In genomic region chr11:115817844-115818565, GRCh38 we compare ENCODE assay signal across 20 cellular contexts.
DNase-seq lines count a peak whose midpoint lies in the region; ATAC-seq, FAIRE-seq and TF ChIP-seq lines count a peak whose summit lies in the region.
"Had no signal": no experiment of that assay in that cellular context is flagged by ENCODE, and none has a peak within 500 bp of the region (broad histone marks: within the 10 kb centered on the region; RNA-seq: fewer than 3 reads in every experiment).

No MANE protein-coding gene starts in this region.

- no peaks in the 10 kb centered on the region for H3K27me3 ChIP-seq in H9 (ENCODE audit: insufficient read depth, low read length)
- H3K27me3 ChIP-seq in IMR-90 (ENCODE audit: control insufficient read depth, insufficient read depth, low read length) = no peaks in the 10 kb centered on the region
- H3K27me3 ChIP-seq in H1 (replicated peaks in 1 of 4; ENCODE audit: control insufficient read depth in 3 of 4, extremely low read depth in 1 of 4, insufficient read depth in 3 of 4, low read length in 3 of 4) = no peaks in the 10 kb centered on the region

- no peak overlapping the region for H3K9ac ChIP-seq in H9 (ENCODE audit: extremely low read depth, insufficient read length, low read length)
- H3K9ac ChIP-seq in IMR-90 (ENCODE audit: low read depth, low read length) = no peak overlapping the region
- no peak overlapping the region for H3K9ac ChIP-seq in H1 (replicated peaks in 1 of 4; ENCODE audit: extremely low read depth in 1 of 4, low read depth in 3 of 4, low read length in 3 of 4)
- H3K9ac ChIP-seq: GM23248 had no signal

- H4K91ac ChIP-seq in H9 (ENCODE audit: insufficient read length, low read depth, low read length) = no peak overlapping the region
- peak overlapping the region; percentile 25; the same call in 1 of the 2 replicates for H4K91ac ChIP-seq in IMR-90 (ENCODE audit: insufficient read depth, low read depth, low read length)
- H4K91ac ChIP-seq in H1 (replicated peaks; ENCODE audit: insufficient read length, low read length) = no peak overlapping the region

- H2BK5ac ChIP-seq in H9 (ENCODE audit: insufficient read length, low read length) (no peak overlapping the region), IMR-90 (ENCODE audit: low read depth, low read length, poor library complexity, severe bottlenecking) (no peak overlapping the region), H1 (ENCODE audit: low read depth, low read length) (no peak overlapping the region; the same call in 1 of the 2 replicates)

- TF ChIP-seq CTCF in H9 (conservative IDR thresholded peaks at IDR 0.05) = no peak
- no peak for TF ChIP-seq CTCF in IMR-90 (conservative IDR thresholded peaks at IDR 0.05; ENCODE audit: low read depth, low read length)
- no peak for TF ChIP-seq CTCF in H1 (IDR thresholded peaks at IDR 0.05; ENCODE audit: control extremely low read depth in 1 of 3, insufficient read depth in 1 of 3, low read depth in 1 of 3, low read length in 3 of 3)

- no peaks in the 10 kb centered on the region for H3K9me1 ChIP-seq in IMR-90 (ENCODE audit: insufficient read depth, low read length)

- H2BK120ac ChIP-seq in H9 (ENCODE audit: low read depth, low read length, poor library complexity, severe bottlenecking) = no peak overlapping the region
- H2BK120ac ChIP-seq in IMR-90 (ENCODE audit: low read depth, low read length) = peak overlapping the region; percentile 93
- H2BK120ac ChIP-seq in H1 (replicated peaks; ENCODE audit: low read depth, low read length) = no peak overlapping the region

- H4K20me1 ChIP-seq in H9 (ENCODE audit: control insufficient read depth, insufficient read depth, insufficient read length) (no peaks in the 10 kb centered on the region), IMR-90 (ENCODE audit: insufficient read depth, low read length) (no peaks in the 10 kb centered on the region), H1 (replicated peaks in 1 of 2; ENCODE audit: control insufficient read depth in 1 of 2, insufficient read depth in 2 of 2, low read length in 2 of 2) (no peaks in the 10 kb centered on the region)

- H3K4me1 Mint-ChIP-seq in H9 = peaks cover 16% of the 10 kb centered on the region in 2 experiments
- H3K4me1 Mint-ChIP-seq: B cell had no signal

- no peaks in the 10 kb centered on the region for H3K36me3 ChIP-seq in IMR-90 (ENCODE audit: control insufficient read depth, insufficient read depth, low read length)
- no peaks in the 10 kb centered on the region for H3K36me3 ChIP-seq in H1 (ENCODE audit: control insufficient read depth in 2 of 4, insufficient read depth in 4 of 4, low read length in 3 of 4)

- TF ChIP-seq POLR2A in IMR-90 (IDR thresholded peaks at IDR 0.05; ENCODE audit: low read depth, low read length) = no peak
- TF ChIP-seq POLR2A in H1 (IDR thresholded peaks at IDR 0.05; ENCODE audit: control extremely low read depth in 1 of 2, low read depth in 2 of 2, low read length in 2 of 2) = no peak

- no peak overlapping the region for H4K5ac ChIP-seq in H9 (ENCODE audit: insufficient read length, low read depth, low read length)
- no peak overlapping the region; the same call in 1 of the 2 replicates for H4K5ac ChIP-seq in IMR-90 (ENCODE audit: low read depth, low read length)
- no peak overlapping the region for H4K5ac ChIP-seq in H1 (ENCODE audit: insufficient read length, low read depth, low read length)

- peaks cover 6 to 34% (median 18%) of the 10 kb centered on the region in 3 experiments for H3K36me3 Mint-ChIP-seq in H9 (ENCODE audit: insufficient read depth in 1 of 3, low read depth in 3 of 3)

- in situ Hi-C loops in IMR-90 (cut with MboI; ENCODE audit: low sequenced_read_pairs) = no loop called here

- H3K9me3 ChIP-seq in H9 (ENCODE audit: control insufficient read depth, low read depth, low read length) = no peaks in the 10 kb centered on the region
- H3K9me3 ChIP-seq in IMR-90 (ENCODE audit: control insufficient read depth, insufficient read depth, low read length) = peaks cover 3% of the 10 kb centered on the region
- H3K9me3 ChIP-seq in H1 (ENCODE audit: insufficient read depth in 2 of 2, low read depth in 1 of 2, low read length in 1 of 2) = peaks cover 3 to 8% of the 10 kb centered on the region in 2 experiments; a peak in 3 of 4 replicates
- H3K9me3 ChIP-seq: A549 had no signal

- H3K4me1 ChIP-seq in H9 (ENCODE audit: insufficient read depth, low read length) = peaks cover 9% of the 10 kb centered on the region
- H3K4me1 ChIP-seq in IMR-90 (ENCODE audit: control insufficient read depth, insufficient read depth, low read length) = peaks cover 5% of the 10 kb centered on the region; the same call in 1 of the 2 replicates
- peaks cover 2 to 8% (median 6%) of the 10 kb centered on the region in 4 experiments for H3K4me1 ChIP-seq in H1 (replicated peaks in 1 of 4; ENCODE audit: control insufficient read depth in 3 of 4, insufficient read depth in 4 of 4, low read length in 3 of 4)
- H3K4me1 ChIP-seq: A549 had no signal

- H3K56ac ChIP-seq in H9 (ENCODE audit: insufficient read length, low read depth, low read length) = no peak overlapping the region
- no peak overlapping the region for H3K56ac ChIP-seq in IMR-90 (ENCODE audit: extremely low read depth, insufficient read depth, low read length)
- no peak overlapping the region for H3K56ac ChIP-seq in H1 (replicated peaks; ENCODE audit: insufficient read length, low read depth, low read length)

- no peak overlapping the region; a peak in 2 of 7 replicates for H3K27ac Mint-ChIP-seq in H9
- H3K27ac Mint-ChIP-seq: B cell; CD4-positive, alpha-beta T cell had no signal

- no peak overlapping the region for H2BK12ac ChIP-seq in H9 (ENCODE audit: insufficient read length, low read depth, low read length)
- no peak overlapping the region for H2BK12ac ChIP-seq in H1 (ENCODE audit: low read depth, low read length)

- TF ChIP-seq EP300 in H1 (IDR thresholded peaks at IDR 0.05; ENCODE audit: borderline replicate concordance in 1 of 2, low read depth in 2 of 2, low read length in 2 of 2) = no peak

- H3K4me3 Mint-ChIP-seq in H9 = peak overlapping the region; percentile 10 to 46; a peak in 3 of 5 replicates
- H3K4me3 Mint-ChIP-seq: B cell; CD4-positive, alpha-beta T cell had no signal

- H2AK5ac ChIP-seq in H9 (ENCODE audit: insufficient read length, low read length) (no peak overlapping the region), IMR-90 (ENCODE audit: low read depth, low read length) (no peak overlapping the region; the same call in 1 of the 2 replicates), H1 (ENCODE audit: low read depth, low read length) (no peak overlapping the region)

- no peak overlapping the region for H2AK9ac ChIP-seq in IMR-90 (replicated peaks; ENCODE audit: low read depth, low read length, poor library complexity)

- no peaks in the 10 kb centered on the region for H3K23me2 ChIP-seq in H9 (ENCODE audit: insufficient read length, low read depth, low read length, poor library complexity, severe bottlenecking)
- H3K23me2 ChIP-seq in H1 (ENCODE audit: low read depth, low read length) = peaks cover 2% of the 10 kb centered on the region; the same call in 1 of the 2 replicates

- no peak for DNase-seq in H9
- no peak for DNase-seq in IMR-90
- no peak for DNase-seq in H1 (ENCODE audit: low read depth in 1 of 2, low spot score in 2 of 2)
- DNase-seq in iPS-NIHi11 (ENCODE audit: low spot score) = peak; percentile 44
- no peak for DNase-seq in activated CD4-positive, alpha-beta T cell treated with anti-CD3 and anti-CD28 coated beads, Interleukin-2, amount 50 U/mL, for 48 hours
- DNase-seq: C1 segment of cervical spinal cord; Calu3; CD4-positive, alpha-beta T cell; DMS 273 treated with DMSO at 0.1 percent for 48 hours; GM23248; Kasumi-1; KBM-7 had no signal

- peaks cover 32 to 36% of the 10 kb centered on the region in 2 experiments for H3K9me3 Mint-ChIP-seq in H9

- no TSS peak for BruUV-seq in IMR-90 (replicated peaks; lab: Mats Ljungman, UMichigan)

- H2AFZ ChIP-seq in H9 (ENCODE audit: low read length) = no peak overlapping the region
- H2AFZ ChIP-seq in IMR-90 (replicated peaks; ENCODE audit: low read length, poor library complexity) = no peak overlapping the region
- H2AFZ ChIP-seq in H1 (ENCODE audit: low read length) = no peak overlapping the region
- H2AFZ ChIP-seq: GM23248 had no signal

- H3K18ac ChIP-seq in H9 (ENCODE audit: insufficient read length, low read depth, low read length) (no peak overlapping the region), IMR-90 (ENCODE audit: low read depth, low read length) (peak overlapping the region; percentile 85; the same call in 1 of the 2 replicates), H1 (ENCODE audit: extremely low read depth, low read length) (no peak overlapping the region)

- H3K23ac ChIP-seq in H9 (ENCODE audit: insufficient read length, low read depth, low read length) (no peak overlapping the region), IMR-90 (ENCODE audit: low read depth, low read length) (no peak overlapping the region), H1 (ENCODE audit: insufficient read length) (no peak overlapping the region)

- H3K4me2 ChIP-seq in H9 (ENCODE audit: insufficient read depth, insufficient read length, low read length) (peak overlapping the region; percentile 26), IMR-90 (ENCODE audit: low read depth, low read length) (no peak overlapping the region), H1 (ENCODE audit: insufficient read depth in 1 of 2, low read depth in 2 of 2, low read length in 2 of 2) (peak overlapping the region; percentile 57 to 69)
- H3K4me2 ChIP-seq: A549 had no signal

- H3K27ac ChIP-seq in H9 (ENCODE audit: insufficient read length, low read depth, low read length) (no peak overlapping the region), IMR-90 (ENCODE audit: insufficient read depth, low read length) (peak overlapping the region; percentile 91; the same call in 1 of the 2 replicates), H1 (ENCODE audit: low read depth, low read length) (no peak overlapping the region)
- H3K27ac ChIP-seq: A549, GM23248 had no signal

- POLR2A ChIA-PET in IMR-90 (lab: Charles Lee; ENCODE audit: unreplicated experiment) (no interaction called here), H1 (lab: Charles Lee; ENCODE audit: partially characterized antibody) (interaction anchor here (1.1 kb wide), 1 partner anchor 86 kb away, joined by 3 read pairs; no protein-coding TSS in a partner anchor)

- H4K8ac ChIP-seq in H9 (replicated peaks; ENCODE audit: insufficient read length, low read depth, low read length) (no peak overlapping the region), IMR-90 (ENCODE audit: low read depth in 2 of 2, low read length in 2 of 2) (peak overlapping the region; percentile 43 to 49; a peak in 2 of 4 replicates), H1 (ENCODE audit: extremely low read depth, insufficient read depth, low read length) (no peak overlapping the region)

- TF ChIP-seq RAD21 in IMR-90 (IDR thresholded peaks at IDR 0.05; ENCODE audit: low read length) (no peak), H1 (IDR thresholded peaks at IDR 0.05 in 1 of 2, conservative IDR thresholded peaks at IDR 0.05 in 1 of 2; ENCODE audit: low read depth in 2 of 2, low read length in 2 of 2) (no peak)

- no peak overlapping the region for H2BK15ac ChIP-seq in H9 (ENCODE audit: low read depth, low read length)
- H2BK15ac ChIP-seq in IMR-90 (ENCODE audit: low read depth, low read length) = 0 out of 3 replicates have a peak overlapping the region, but pooled peaks have one; percentile 76
- no peak overlapping the region for H2BK15ac ChIP-seq in H1 (ENCODE audit: low read length)

- H3K4me3 ChIP-seq in IMR-90 (ENCODE audit: insufficient read depth, low read depth, low read length) = no peak overlapping the region
- peak overlapping the region in 2 of 4 experiments; percentile 2 to 21; a peak in 1 of 8 replicates for H3K4me3 ChIP-seq in H1 (ENCODE audit: extremely low read depth in 1 of 4, insufficient read depth in 2 of 4, low read depth in 3 of 4, low read length in 4 of 4)
- H3K4me3 ChIP-seq: A549, GM12878, GM23248 had no signal

- H3K79me1 ChIP-seq in H9 (ENCODE audit: insufficient read depth, low read depth, low read length, poor library complexity, severe bottlenecking) (no peaks in the 10 kb centered on the region), IMR-90 (ENCODE audit: low read depth in 1 of 2, low read length in 2 of 2) (no peaks in the 10 kb centered on the region), H1 (ENCODE audit: low read depth, low read length) (no peaks in the 10 kb centered on the region)

- WGBS in H9 (ENCODE audit: extremely low coverage, insufficient read length, low lambda C conversion rate) = no CpG with 5 or more reads among the region's 6 CpGs
- no CpG with 5 or more reads among the region's 6 CpGs for WGBS in IMR-90 (ENCODE audit: extremely low coverage in 2 of 2, insufficient read length in 1 of 2), 2 experiments
- 37% methylated on average over 6 of the region's 6 CpGs; no CpG with 5 or more reads in 1 of the 2 experiments for WGBS in H1 (ENCODE audit: extremely low coverage in 1 of 2, insufficient coverage in 1 of 2, insufficient read length in 1 of 2, insufficient replicate concordance in 2 of 2, low coverage in 1 of 2, low lambda C conversion rate in 2 of 2, missing lambda C conversion rate in 1 of 2), 2 experiments

- dilution Hi-C loops in IMR-90 (cut with HindIII; ENCODE audit: low sequenced_read_pairs, unreplicated experiment) = no loop called here

- no peak for FAIRE-seq in H1 (lab: Jason Lieb, UNC)
- FAIRE-seq: A549, GM12878, GM18507, HTR-8/SVneo had no signal

- intact Hi-C loops in IMR-90 (cut with micrococcal nuclease) = no loop called here

- H2BK20ac ChIP-seq in H9 (ENCODE audit: low read depth, low read length, poor library complexity, severe bottlenecking) (no peak overlapping the region), IMR-90 (ENCODE audit: low read depth, low read length) (peak overlapping the region; percentile 89), H1 (ENCODE audit: low read length) (no peak overlapping the region)

- ATAC-seq in IMR-90 (ENCODE audit: low read depth) (no peak), HG02884 (IDR thresholded peaks at IDR 0.05; ENCODE audit: unreplicated experiment) (no peak), GM21825 (IDR thresholded peaks at IDR 0.05; ENCODE audit: unreplicated experiment) (no peak)
- ATAC-seq: A549, GM12878, HCT116 had no signal

- peaks cover 2% of the 10 kb centered on the region for H3K27me3 Mint-ChIP-seq in H9 (ENCODE audit: low read depth)
- H3K27me3 Mint-ChIP-seq: B cell; CD4-positive, alpha-beta T cell had no signal

- H3T11ph ChIP-seq in H9 (ENCODE audit: low read length) = peak overlapping the region; percentile 61

- H3K14ac ChIP-seq in H9 (ENCODE audit: insufficient read depth, low read length) (no peak overlapping the region), IMR-90 (replicated peaks; ENCODE audit: low read depth, low read length) (no peak overlapping the region), H1 (ENCODE audit: insufficient read length) (no peak overlapping the region)

- CTCF ChIA-PET in IMR-90 (lab: Yijun Ruan, JAX) (interaction anchor here (0.6 kb wide), 1 partner anchor 12 kb away, joined by 3 read pairs; no protein-coding TSS in a partner anchor), H1 (lab: Charles Lee; ENCODE audit: partially characterized antibody) (interaction anchor here (0.6 to 1.7 kb wide), 6 partner anchors 52 to 595 kb away, joined by 3 to 6 read pairs (median 4); no protein-coding TSS in a partner anchor)

- H3K4ac ChIP-seq in H9 (ENCODE audit: low read depth, low read length) (no peak overlapping the region), IMR-90 (ENCODE audit: low read depth, low read length) (peak overlapping the region; percentile 91), H1 (replicated peaks; ENCODE audit: insufficient read length, low read depth, low read length) (no peak overlapping the region)

- no peaks in the 10 kb centered on the region for H3K79me2 ChIP-seq in H9 (ENCODE audit: insufficient read depth, low read length)
- H3K79me2 ChIP-seq in H1 (ENCODE audit: control insufficient read depth in 1 of 2, insufficient read depth in 2 of 2, low read length in 2 of 2) = no peaks in the 10 kb centered on the region

Comparison
In these comparisons a context has a peak if more than half of its experiments do, and no peak if none do; other contexts are left out.
1. H4K8ac ChIP-seq: peak in IMR-90 (2 of 2); none in H9 (single experiment) and H1 (single experiment).